Comparison of ENCODE assay signal across 15 cellular contexts in the genomic region with DNA sequence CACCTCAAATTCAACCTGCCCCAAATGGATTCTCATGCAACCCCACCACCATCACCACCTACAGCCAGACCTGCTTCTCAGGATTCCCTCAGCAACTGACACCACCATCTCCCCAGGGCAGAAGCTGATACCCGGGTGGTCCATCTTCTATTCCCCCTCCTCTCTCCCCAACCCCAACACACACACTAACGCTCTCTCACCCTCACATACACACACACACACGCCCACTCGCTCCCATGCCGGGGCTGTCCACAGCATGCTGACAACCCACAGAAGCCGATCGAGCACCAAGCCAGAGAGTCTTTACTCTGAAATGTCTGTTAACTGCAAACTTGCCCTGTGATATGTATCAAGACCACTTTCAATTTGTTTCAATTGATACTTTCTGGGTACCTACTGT. TPM values are rescaled to one million over a fixed set of nuclear protein-coding genes. Genes with fewer than 3 reads are reported as not detected.
DNase-seq lines count a peak whose midpoint lies in the region; ATAC-seq and TF ChIP-seq lines count a peak whose summit lies in the region.
"Had no signal": no experiment of that assay in that cellular context is flagged by ENCODE, and none has a peak within 500 bp of the region (broad histone marks: within the 10 kb centered on the region; RNA-seq: fewer than 3 reads in every experiment).

No MANE protein-coding gene starts in this region.

- H3K4me3 ChIP-seq in OCI-LY3 (ENCODE audit: low read length), result peak overlapping the region; percentile 44
- no peak overlapping the region for H3K4me3 ChIP-seq in hepatocyte
- no peak overlapping the region for H3K4me3 ChIP-seq in foreskin fibroblast (ENCODE audit: low read depth in 1 of 2, low read length in 2 of 2)
- no peak overlapping the region for H3K4me3 ChIP-seq in body of pancreas
- H3K4me3 ChIP-seq: HAP-1, tibial nerve had no signal

- H3K79me2 ChIP-seq in OCI-LY3 (ENCODE audit: low read length) (peaks cover 100% of the 10 kb centered on the region), hepatocyte (peaks cover 98% of the 10 kb centered on the region)

- no peak overlapping the region for H2AFZ ChIP-seq in OCI-LY3 (ENCODE audit: low read depth, low read length)
- no peak overlapping the region for H2AFZ ChIP-seq in hepatocyte

- no peaks in the 10 kb centered on the region for H3K9me3 Mint-ChIP-seq in stimulated activated naive B cell treated with anti-CD40 and anti-IgM and Interleukin-4, amounts not matched to agents 10 μg/mL and 1 μg/mL and 100 μg/mL, for 72 hours

- H3K9me2 ChIP-seq in hepatocyte (replicated peaks; ENCODE audit: insufficient read depth), result no peaks in the 10 kb centered on the region

- TF ChIP-seq CTCF in OCI-LY3 (IDR thresholded peaks at IDR 0.05; ENCODE audit: low read depth, low read length) (no peak), hepatocyte (IDR thresholded peaks at IDR 0.05; ENCODE audit: poor library complexity) (no peak), foreskin fibroblast (IDR thresholded peaks at IDR 0.05; ENCODE audit: low read depth, low read length) (no peak), body of pancreas (IDR thresholded peaks at IDR 0.05) (no peak)

- H3K9ac ChIP-seq in OCI-LY3 (ENCODE audit: low read length), result peak overlapping the region; percentile 62

- H3K27me3 ChIP-seq in OCI-LY3 (ENCODE audit: low read depth, low read length) (no peaks in the 10 kb centered on the region), hepatocyte (no peaks in the 10 kb centered on the region), body of pancreas (no peaks in the 10 kb centered on the region)
- H3K27me3 ChIP-seq: tibial nerve had no signal

- H3K9me3 ChIP-seq in OCI-LY3 (ENCODE audit: insufficient read depth, low read length), result no peaks in the 10 kb centered on the region
- H3K9me3 ChIP-seq in hepatocyte (ENCODE audit: low read depth), result no peaks in the 10 kb centered on the region
- H3K9me3 ChIP-seq in body of pancreas, result no peaks in the 10 kb centered on the region
- H3K9me3 ChIP-seq: HAP-1, tibial nerve had no signal

- DNase-seq in activated CD8-positive, alpha-beta memory T cell treated with anti-CD3 and anti-CD28 coated beads, Interleukin-2, amount 50 U/mL, for 48 hours, result peak; percentile 47
- DNase-seq in activated CD8-positive, alpha-beta memory T cell treated with anti-CD3 and anti-CD28 coated beads for 24 hours, result no peak
- DNase-seq in hepatocyte (ENCODE audit: low spot score), result no peak
- no peak for DNase-seq in stimulated activated naive B cell treated with anti-CD40 and anti-IgM and Interleukin-4, amounts not matched to agents 10 μg/mL and 1 μg/mL and 100 μg/mL, for 72 hours
- DNase-seq in foreskin fibroblast, result no peak
- no peak for DNase-seq in SHP77 (lab: John Stamatoyannopoulos, UW)
- DNase-seq in body of pancreas, result no peak
- DNase-seq: DND-41, NCI-H1105 treated with DMSO at 0.1 percent for 48 hours, NCI-H524, retina, RPMI8226 had no signal

- H3K4me2 ChIP-seq in OCI-LY3 (ENCODE audit: low read length), result peak overlapping the region; percentile 79
- peak overlapping the region; percentile 56 for H3K4me2 ChIP-seq in hepatocyte

- H3K36me3 ChIP-seq in OCI-LY3 (replicated peaks; ENCODE audit: low read depth, low read length) (peaks cover 12% of the 10 kb centered on the region), hepatocyte (replicated peaks; ENCODE audit: insufficient read depth, low read depth) (no peaks in the 10 kb centered on the region), body of pancreas (replicated peaks in 1 of 2; ENCODE audit: insufficient read depth in 1 of 2, low read depth in 2 of 2) (peaks cover 0 to 1% of the 10 kb centered on the region in 2 donors)
- H3K36me3 ChIP-seq: HAP-1 had no signal

- no peak for ATAC-seq in stimulated activated naive B cell treated with anti-CD40 and anti-IgM and Interleukin-4, amounts not matched to agents 10 μg/mL and 1 μg/mL and 100 μg/mL, for 72 hours (replicated peaks)
- ATAC-seq in body of pancreas, result no peak

- H3K4me1 ChIP-seq in OCI-LY3 (ENCODE audit: low read length), result peaks cover 99% of the 10 kb centered on the region
- H3K4me1 ChIP-seq in hepatocyte (ENCODE audit: insufficient read depth), result peaks cover 59% of the 10 kb centered on the region
- H3K4me1 ChIP-seq in body of pancreas, result peaks cover 51% of the 10 kb centered on the region
- H3K4me1 ChIP-seq: HAP-1 had no signal

- H4K20me1 ChIP-seq in OCI-LY3 (ENCODE audit: insufficient read depth, low read length) (peaks cover 6% of the 10 kb centered on the region; the same call in 1 of the 2 replicates), hepatocyte (ENCODE audit: insufficient read depth, poor library complexity, severe bottlenecking) (peaks cover 93% of the 10 kb centered on the region)

- peaks cover 72 to 94% of the 10 kb centered on the region in 2 donors for H3K4me1 Mint-ChIP-seq in stimulated activated naive B cell treated with anti-CD40 and anti-IgM and Interleukin-4, amounts not matched to agents 10 μg/mL and 1 μg/mL and 100 μg/mL, for 72 hours

- 95% methylated on average over 7 of the region's 7 CpGs for WGBS in hepatocyte (ENCODE audit: low lambda C conversion rate, missing lambda C conversion rate)
- 87 to 94% methylated on average over 7 of the region's 7 CpGs for WGBS in body of pancreas, 2 donors

- H3K27ac Mint-ChIP-seq in stimulated activated naive B cell treated with anti-CD40 and anti-IgM and Interleukin-4, amounts not matched to agents 10 μg/mL and 1 μg/mL and 100 μg/mL, for 72 hours, result peak overlapping the region; percentile 90

- H3K36me3 Mint-ChIP-seq in stimulated activated naive B cell treated with anti-CD40 and anti-IgM and Interleukin-4, amounts not matched to agents 10 μg/mL and 1 μg/mL and 100 μg/mL, for 72 hours, result peaks cover 23 to 53% of the 10 kb centered on the region in 2 donors

- H3K27ac ChIP-seq in OCI-LY3 (ENCODE audit: low read length) (peak overlapping the region; percentile 95), hepatocyte (no peak overlapping the region), body of pancreas (peak overlapping the region in 1 of 4 donors; percentile 1)

- intact Hi-C loops in body of pancreas (cut with DNase I), result no loop called here

- no peak for TF ChIP-seq POLR2A in body of pancreas (IDR thresholded peaks at IDR 0.05)

- H3K4me3 Mint-ChIP-seq in stimulated activated naive B cell treated with anti-CD40 and anti-IgM and Interleukin-4, amounts not matched to agents 10 μg/mL and 1 μg/mL and 100 μg/mL, for 72 hours, result peak overlapping the region; percentile 22 to 49

- no peaks in the 10 kb centered on the region for H3K27me3 Mint-ChIP-seq in stimulated activated naive B cell treated with anti-CD40 and anti-IgM and Interleukin-4, amounts not matched to agents 10 μg/mL and 1 μg/mL and 100 μg/mL, for 72 hours

RNA-seq across cellular contexts. Expression of a gene that starts 28.4 kb away (rescaled TPM):
- total RNA-seq in hepatocyte, result 76.3 and 78.3 TPM in 2 replicates
- 45.6 and 63.9 TPM in 2 replicates for polyA plus RNA-seq in hepatocyte
- 10 to 100 TPM; 31.3 to 42.3 TPM for total RNA-seq in body of pancreas
